In genomic region chr9:94706922-94707321, GRCh38 we compare ENCODE assay signal across 1 cellular context.
A peak's percentile ranks its signal among the peaks of the same experiment; 100 is the strongest.
TF ChIP-seq lines count a peak whose summit lies in the region.

No MANE protein-coding gene starts in this region.

TF ChIP-seq in HepG2, 621 proteins besides CTCF, POLR2A, EP300 and RAD21 (continued from another document and continues in another):
- TF ChIP-seq, protein P1, sequence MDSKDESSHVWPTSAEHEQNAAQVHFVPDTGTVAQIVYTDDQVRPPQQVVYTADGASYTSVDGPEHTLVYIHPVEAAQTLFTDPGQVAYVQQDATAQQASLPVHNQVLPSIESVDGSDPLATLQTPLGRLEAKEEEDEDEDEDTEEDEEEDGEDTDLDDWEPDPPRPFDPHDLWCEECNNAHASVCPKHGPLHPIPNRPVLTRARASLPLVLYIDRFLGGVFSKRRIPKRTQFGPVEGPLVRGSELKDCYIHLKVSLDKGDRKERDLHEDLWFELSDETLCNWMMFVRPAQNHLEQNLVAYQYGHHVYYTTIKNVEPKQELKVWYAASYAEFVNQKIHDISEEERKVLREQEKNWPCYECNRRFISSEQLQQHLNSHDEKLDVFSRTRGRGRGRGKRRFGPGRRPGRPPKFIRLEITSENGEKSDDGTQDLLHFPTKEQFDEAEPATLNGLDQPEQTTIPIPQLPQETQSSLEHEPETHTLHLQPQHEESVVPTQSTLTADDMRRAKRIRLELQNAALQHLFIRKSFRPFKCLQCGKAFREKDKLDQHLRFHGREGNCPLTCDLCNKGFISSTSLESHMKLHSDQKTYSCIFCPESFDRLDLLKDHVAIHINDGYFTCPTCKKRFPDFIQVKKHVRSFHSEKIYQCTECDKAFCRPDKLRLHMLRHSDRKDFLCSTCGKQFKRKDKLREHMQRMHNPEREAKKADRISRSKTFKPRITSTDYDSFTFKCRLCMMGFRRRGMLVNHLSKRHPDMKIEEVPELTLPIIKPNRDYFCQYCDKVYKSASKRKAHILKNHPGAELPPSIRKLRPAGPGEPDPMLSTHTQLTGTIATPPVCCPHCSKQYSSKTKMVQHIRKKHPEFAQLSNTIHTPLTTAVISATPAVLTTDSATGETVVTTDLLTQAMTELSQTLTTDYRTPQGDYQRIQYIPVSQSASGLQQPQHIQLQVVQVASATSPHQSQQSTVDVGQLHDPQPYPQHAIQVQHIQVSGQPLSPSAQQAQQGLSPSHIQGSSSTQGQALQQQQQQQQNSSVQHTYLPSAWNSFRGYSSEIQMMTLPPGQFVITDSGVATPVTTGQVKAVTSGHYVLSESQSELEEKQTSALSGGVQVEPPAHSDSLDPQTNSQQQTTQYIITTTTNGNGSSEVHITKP (CRISPR knock-in tag; IDR thresholded peaks at IDR 0.05; ENCODE audit: low read depth) = no peak
- TF ChIP-seq CAMTA2 (CRISPR knock-in tag; IDR thresholded peaks at IDR 0.05; ENCODE audit: borderline replicate concordance) (no peak), KDM5B (CRISPR knock-in tag; IDR thresholded peaks at IDR 0.05; ENCODE audit: borderline replicate concordance) (no peak), KLF9 (CRISPR knock-in tag; IDR thresholded peaks at IDR 0.05; ENCODE audit: low read depth) (no peak), ARHGAP35 (CRISPR knock-in tag; IDR thresholded peaks at IDR 0.05; ENCODE audit: borderline replicate concordance) (no peak), ZNF7 (CRISPR knock-in tag; IDR thresholded peaks at IDR 0.05) (no peak), ZNF354B (CRISPR knock-in tag; IDR thresholded peaks at IDR 0.05) (0 out of 2 replicates have a peak, but pooled peaks have one; percentile 37), PRMT3 (CRISPR knock-in tag; IDR thresholded peaks at IDR 0.05; ENCODE audit: borderline replicate concordance, low read depth) (no peak), LBX2 (CRISPR knock-in tag; IDR thresholded peaks at IDR 0.05; ENCODE audit: borderline replicate concordance) (no peak), KDM6A (CRISPR knock-in tag; IDR thresholded peaks at IDR 0.05; ENCODE audit: low read depth) (0 out of 2 replicates have a peak, but pooled peaks have one; percentile 24), SNAPC2 (CRISPR knock-in tag; IDR thresholded peaks at IDR 0.05) (no peak), SP2 (CRISPR knock-in tag; IDR thresholded peaks at IDR 0.05) (no peak), MBNL3 (CRISPR knock-in tag; conservative IDR thresholded peaks at IDR 0.05) (no peak), BCL3 (CRISPR knock-in tag; IDR thresholded peaks at IDR 0.05) (no peak), ZNF451 (CRISPR knock-in tag; IDR thresholded peaks at IDR 0.05) (no peak), ZFYVE20 (CRISPR knock-in tag; IDR thresholded peaks at IDR 0.05; ENCODE audit: borderline replicate concordance, low read depth) (no peak), SIX4 (CRISPR knock-in tag; IDR thresholded peaks at IDR 0.05) (no peak), RBAK (CRISPR knock-in tag; IDR thresholded peaks at IDR 0.05) (no peak), ZNF720 (CRISPR knock-in tag; IDR thresholded peaks at IDR 0.05) (no peak), POGZ (CRISPR knock-in tag; IDR thresholded peaks at IDR 0.05) (peak; percentile 49; the same call in 1 of the 2 replicates), ZBTB8A (CRISPR knock-in tag; IDR thresholded peaks at IDR 0.05; ENCODE audit: borderline replicate concordance, low read depth) (no peak), ZNF317 (CRISPR knock-in tag; IDR thresholded peaks at IDR 0.05) (no peak), GPBP1L1 (CRISPR knock-in tag; IDR thresholded peaks at IDR 0.05) (no peak), ZBTB39 (CRISPR knock-in tag; IDR thresholded peaks at IDR 0.05) (no peak), FOXC1 (CRISPR knock-in tag; IDR thresholded peaks at IDR 0.05; ENCODE audit: borderline replicate concordance) (no peak), ZSCAN5A (CRISPR knock-in tag; IDR thresholded peaks at IDR 0.05; ENCODE audit: borderline replicate concordance) (no peak), CEBPG (CRISPR knock-in tag; IDR thresholded peaks at IDR 0.05) (peak; percentile 82), ZNF224 (CRISPR knock-in tag; IDR thresholded peaks at IDR 0.05) (no peak), ZNF572 (CRISPR knock-in tag; IDR thresholded peaks at IDR 0.05) (no peak), ZNF782 (CRISPR knock-in tag; IDR thresholded peaks at IDR 0.05; ENCODE audit: borderline replicate concordance) (no peak), ZFY (CRISPR knock-in tag; IDR thresholded peaks at IDR 0.05) (no peak), HNF4G (IDR thresholded peaks at IDR 0.05; ENCODE audit: borderline replicate concordance, low read depth, low read length) (peak; percentile 44; the same call in 1 of the 2 replicates), HNF4G (CRISPR knock-in tag; IDR thresholded peaks at IDR 0.05; ENCODE audit: borderline replicate concordance, low read depth) (no peak; the same call in 1 of the 2 replicates), ZNF777 (CRISPR knock-in tag; IDR thresholded peaks at IDR 0.05) (no peak), ATF5 (CRISPR knock-in tag; IDR thresholded peaks at IDR 0.05; ENCODE audit: low read depth) (no peak), ZZZ3 (CRISPR knock-in tag; IDR thresholded peaks at IDR 0.05; ENCODE audit: borderline replicate concordance) (no peak), ZNF101 (CRISPR knock-in tag; IDR thresholded peaks at IDR 0.05; ENCODE audit: borderline replicate concordance, low read depth) (no peak), EEA1 (CRISPR knock-in tag; IDR thresholded peaks at IDR 0.05; ENCODE audit: borderline replicate concordance) (no peak), FOSL1 (CRISPR knock-in tag; IDR thresholded peaks at IDR 0.05; ENCODE audit: borderline replicate concordance) (no peak), ZBTB25 (CRISPR knock-in tag; IDR thresholded peaks at IDR 0.05) (peak; percentile 58; the same call in 1 of the 2 replicates), ZKSCAN8 (CRISPR knock-in tag; IDR thresholded peaks at IDR 0.05; ENCODE audit: borderline replicate concordance) (no peak), ZNF564 (CRISPR knock-in tag; IDR thresholded peaks at IDR 0.05) (no peak), ZNF230 (CRISPR knock-in tag; IDR thresholded peaks at IDR 0.05) (no peak), XRCC5 (optimal IDR thresholded peaks at IDR 0.05; ENCODE audit: low read length) (no peak), MIER2 (CRISPR knock-in tag; IDR thresholded peaks at IDR 0.05) (no peak)
- TF ChIP-seq, protein P2, sequence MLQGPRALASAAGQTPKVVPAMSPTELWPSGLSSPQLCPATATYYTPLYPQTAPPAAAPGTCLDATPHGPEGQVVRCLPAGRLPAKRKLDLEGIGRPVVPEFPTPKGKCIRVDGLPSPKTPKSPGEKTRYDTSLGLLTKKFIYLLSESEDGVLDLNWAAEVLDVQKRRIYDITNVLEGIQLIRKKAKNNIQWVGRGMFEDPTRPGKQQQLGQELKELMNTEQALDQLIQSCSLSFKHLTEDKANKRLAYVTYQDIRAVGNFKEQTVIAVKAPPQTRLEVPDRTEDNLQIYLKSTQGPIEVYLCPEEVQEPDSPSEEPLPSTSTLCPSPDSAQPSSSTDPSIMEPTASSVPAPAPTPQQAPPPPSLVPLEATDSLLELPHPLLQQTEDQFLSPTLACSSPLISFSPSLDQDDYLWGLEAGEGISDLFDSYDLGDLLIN (CRISPR knock-in tag; IDR thresholded peaks at IDR 0.05; ENCODE audit: borderline replicate concordance) = no peak
- TF ChIP-seq, protein P3, sequence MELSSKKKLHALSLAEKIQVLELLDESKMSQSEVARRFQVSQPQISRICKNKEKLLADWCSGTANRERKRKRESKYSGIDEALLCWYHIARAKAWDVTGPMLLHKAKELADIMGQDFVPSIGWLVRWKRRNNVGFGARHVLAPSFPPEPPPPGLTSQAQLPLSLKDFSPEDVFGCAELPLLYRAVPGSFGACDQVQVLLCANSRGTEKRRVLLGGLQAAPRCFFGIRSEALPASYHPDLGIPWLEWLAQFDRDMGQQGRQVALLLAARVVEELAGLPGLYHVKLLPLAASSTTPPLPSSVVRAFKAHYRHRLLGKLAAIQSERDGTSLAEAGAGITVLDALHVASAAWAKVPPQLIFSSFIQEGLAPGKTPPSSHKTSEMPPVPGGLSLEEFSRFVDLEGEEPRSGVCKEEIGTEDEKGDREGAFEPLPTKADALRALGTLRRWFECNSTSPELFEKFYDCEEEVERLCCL (CRISPR knock-in tag; IDR thresholded peaks at IDR 0.05; ENCODE audit: borderline replicate concordance) = no peak
- TF ChIP-seq, protein P4, sequence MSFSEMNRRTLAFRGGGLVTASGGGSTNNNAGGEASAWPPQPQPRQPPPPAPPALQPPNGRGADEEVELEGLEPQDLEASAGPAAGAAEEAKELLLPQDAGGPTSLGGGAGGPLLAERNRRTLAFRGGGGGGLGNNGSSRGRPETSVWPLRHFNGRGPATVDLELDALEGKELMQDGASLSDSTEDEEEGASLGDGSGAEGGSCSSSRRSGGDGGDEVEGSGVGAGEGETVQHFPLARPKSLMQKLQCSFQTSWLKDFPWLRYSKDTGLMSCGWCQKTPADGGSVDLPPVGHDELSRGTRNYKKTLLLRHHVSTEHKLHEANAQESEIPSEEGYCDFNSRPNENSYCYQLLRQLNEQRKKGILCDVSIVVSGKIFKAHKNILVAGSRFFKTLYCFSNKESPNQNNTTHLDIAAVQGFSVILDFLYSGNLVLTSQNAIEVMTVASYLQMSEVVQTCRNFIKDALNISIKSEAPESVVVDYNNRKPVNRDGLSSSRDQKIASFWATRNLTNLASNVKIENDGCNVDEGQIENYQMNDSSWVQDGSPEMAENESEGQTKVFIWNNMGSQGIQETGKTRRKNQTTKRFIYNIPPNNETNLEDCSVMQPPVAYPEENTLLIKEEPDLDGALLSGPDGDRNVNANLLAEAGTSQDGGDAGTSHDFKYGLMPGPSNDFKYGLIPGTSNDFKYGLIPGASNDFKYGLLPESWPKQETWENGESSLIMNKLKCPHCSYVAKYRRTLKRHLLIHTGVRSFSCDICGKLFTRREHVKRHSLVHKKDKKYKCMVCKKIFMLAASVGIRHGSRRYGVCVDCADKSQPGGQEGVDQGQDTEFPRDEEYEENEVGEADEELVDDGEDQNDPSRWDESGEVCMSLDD (CRISPR knock-in tag; IDR thresholded peaks at IDR 0.05; ENCODE audit: borderline replicate concordance) = no peak
